8 cellular contexts compared by ENCODE assay signal in the genomic region with DNA sequence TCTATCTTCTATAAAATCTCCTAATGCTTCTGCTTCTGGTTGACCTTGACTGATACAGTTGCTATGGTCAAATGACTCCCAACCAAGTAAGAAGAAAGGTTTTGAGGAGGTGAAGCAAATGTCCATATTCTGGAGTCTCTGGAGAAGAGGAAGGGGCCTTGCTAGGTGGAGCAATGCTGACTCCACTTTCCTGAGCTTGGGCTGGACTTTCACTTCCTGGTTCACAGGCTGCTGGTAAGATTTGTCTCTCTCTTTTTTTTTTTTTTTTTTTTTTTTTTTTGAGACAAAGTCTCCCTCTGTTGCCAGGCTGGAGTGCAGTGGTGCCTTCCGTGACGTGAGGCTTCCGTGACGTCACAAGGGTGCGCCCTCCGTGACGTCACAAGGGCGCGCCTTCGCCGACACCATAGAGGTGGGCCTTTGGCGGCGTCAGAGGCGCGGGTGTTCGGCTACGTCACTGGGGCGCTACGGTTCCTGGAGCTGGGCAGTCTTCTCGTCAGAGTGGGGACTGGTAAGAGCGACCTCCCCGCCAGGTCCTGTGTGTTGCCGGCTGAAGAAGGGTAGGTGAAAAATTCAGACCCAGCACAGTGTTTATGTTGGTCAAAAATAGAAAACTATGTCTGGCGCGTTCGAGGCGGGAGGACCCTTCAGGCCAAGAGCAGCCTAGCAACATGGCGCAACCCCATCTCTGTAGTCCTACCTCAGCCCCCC.
DNase-seq lines count a peak whose midpoint lies in the region; ATAC-seq and TF ChIP-seq lines count a peak whose summit lies in the region.
"Not testable (repeated sequence)": the region's sequence is repeated elsewhere in the genome, so short reads cannot be mapped to it uniquely, and the experiment has no call there.

No MANE protein-coding gene starts in this region.

- peak; percentile 98 for ATAC-seq in HG02571 (IDR thresholded peaks at IDR 0.05; ENCODE audit: unreplicated experiment)
- ATAC-seq in Right ventricle myocardium inferior, result peak; percentile 94

- peak overlapping the region; percentile 89 for H3K27ac ChIP-seq in osteoblast (ENCODE audit: low read depth, low read length)
- peak overlapping the region; percentile 50 for H3K27ac ChIP-seq in temporal lobe (ENCODE audit: low read depth, low read length)

- H3K4me3 ChIP-seq in adipocyte (ENCODE audit: low read length) (peak overlapping the region; percentile 86), osteoblast (ENCODE audit: insufficient read depth, low read length) (peak overlapping the region; percentile 71)

- H3K4me1 ChIP-seq in adipocyte (ENCODE audit: control insufficient read depth, insufficient read depth, low read length) (peaks cover 16% of the 10 kb centered on the region), osteoblast (ENCODE audit: insufficient read depth, low read length) (peaks cover 11% of the 10 kb centered on the region)

- DNase-seq in GM10248 (ENCODE audit: extremely low spot score), result peak; percentile 76
- peak; percentile 95 for DNase-seq in MV-4-11 (lab: John Stamatoyannopoulos, UW)
- peak; percentile 94 for DNase-seq in T follicular helper cell (ENCODE audit: low read depth)
- peak; percentile 96 for DNase-seq in adipocyte (ENCODE audit: low read depth)
- peak; percentile 94 for DNase-seq in Right ventricle myocardium inferior (ENCODE audit: missing footprints)
- peak; percentile 89 for DNase-seq in osteoblast (ENCODE audit: insufficient read length, low spot score, missing footprints)

- not testable (repeated sequence) for H3K27me3 ChIP-seq in adipocyte (replicated peaks; ENCODE audit: control insufficient read depth, insufficient read depth, low read length); osteoblast (ENCODE audit: insufficient read depth, low read length)

- POLR2A ChIA-PET in GM10248 (lab: Yijun Ruan, JAX), result interaction anchor here (1.0 kb wide), 1 partner anchor 243 kb away, joined by 9 read pairs; no protein-coding TSS in a partner anchor

- H3K9me3 ChIP-seq in adipocyte (ENCODE audit: control insufficient read depth, low read length); osteoblast (ENCODE audit: low read depth, low read length): not testable (repeated sequence)

- not testable (repeated sequence) for H4K20me1 ChIP-seq in osteoblast (ENCODE audit: insufficient read depth, low read length)

- TF ChIP-seq CTCF in GM10248 (IDR thresholded peaks at IDR 0.05; ENCODE audit: control extremely low read depth, extremely low read depth, low read depth, missing control alignments); osteoblast (IDR thresholded peaks at IDR 0.05; ENCODE audit: extremely low read depth, low read depth, low read length): not testable (repeated sequence)

- H3K9ac ChIP-seq in adipocyte (ENCODE audit: low read length), result peak overlapping the region; percentile 85

- peak overlapping the region; percentile 76 for H3K4me2 ChIP-seq in osteoblast (ENCODE audit: insufficient read depth, low read length)

- H3K36me3 ChIP-seq in adipocyte (ENCODE audit: control insufficient read depth, insufficient read depth, low read length, severe bottlenecking); osteoblast (ENCODE audit: insufficient read depth, low read length): not testable (repeated sequence)

- peak overlapping the region; percentile 90 for H2AFZ ChIP-seq in osteoblast (ENCODE audit: low read length)

- intact Hi-C loops in Right ventricle myocardium inferior (cut with DNase I), result not testable (repeated sequence)

- H3K79me2 ChIP-seq in osteoblast (ENCODE audit: insufficient read depth, low read length), result not testable (repeated sequence)

- CTCF ChIA-PET in GM10248 (lab: Yijun Ruan, JAX), result not testable (repeated sequence)

Comparison
In these comparisons a context has a peak if more than half of its experiments do, and no peak if none do; other contexts are left out.
1. Peak in every context shown above with its lines: DNase-seq, ATAC-seq, H3K4me3 ChIP-seq and H3K27ac ChIP-seq.